ENCODE assay signal across 8 cellular contexts in genomic region chr6:30769088-30769852, GRCh38. TPM values are rescaled to one million over a fixed set of nuclear protein-coding genes. Genes with fewer than 3 reads are reported as not detected.
DNase-seq lines count a peak whose midpoint lies in the region; ATAC-seq and TF ChIP-seq lines count a peak whose summit lies in the region.

No MANE protein-coding gene starts in this region.

- H3K9me3 ChIP-seq in Peyer's patch, result no peaks in the 10 kb centered on the region

- DNase-seq in ELF-1 (ENCODE audit: low read depth, low spot score), result peak; percentile 81
- DNase-seq in Peyer's patch, result peak; percentile 28 to 80 (median 60)
- DNase-seq in activated T-helper 9 cell treated with anti-CD3 and anti-CD28 coated beads, Interleukin-2, amount 50 U/mL, for 16 hours (ENCODE audit: low read depth), result peak; percentile 66
- peak; percentile 96 to 97 for DNase-seq in foreskin keratinocyte
- DNase-seq in posterior vena cava (ENCODE audit: low spot score), result peak; percentile 85
- no peak for DNase-seq in RPMI8226

- ATAC-seq in foreskin keratinocyte, result peak; percentile 88
- no peak for ATAC-seq in HG02678 (IDR thresholded peaks at IDR 0.05; ENCODE audit: unreplicated experiment)

- H3K4me1 ChIP-seq in Peyer's patch (peaks cover 0 to 19% (median 0%) of the 10 kb centered on the region in 4 donors), foreskin keratinocyte (peaks cover 28% of the 10 kb centered on the region), urinary bladder (ENCODE audit: insufficient read depth) (peaks cover 2% of the 10 kb centered on the region)

- no peak for TF ChIP-seq POLR2A in Peyer's patch (IDR thresholded peaks at IDR 0.05)

- H3K27ac ChIP-seq in Peyer's patch (peak overlapping the region in 3 of 4 donors; percentile 22 to 76 (median 50)), foreskin keratinocyte (peak overlapping the region; percentile 75), urinary bladder (ENCODE audit: low read depth) (peak overlapping the region; percentile 79)

- no peaks in the 10 kb centered on the region for H3K27me3 ChIP-seq in Peyer's patch
- no peaks in the 10 kb centered on the region for H3K27me3 ChIP-seq in foreskin keratinocyte

- H3K4me3 ChIP-seq in Peyer's patch (no peak overlapping the region), urinary bladder (ENCODE audit: low read depth, low read length) (no peak overlapping the region)

- intact Hi-C loops in posterior vena cava (cut with DNase I), result loop anchor here in 1 of 2 donors (10.0 kb wide), 1 partner anchor 46 kb away; no protein-coding TSS in a partner anchor

- no peaks in the 10 kb centered on the region for H3K36me3 ChIP-seq in Peyer's patch
- no peaks in the 10 kb centered on the region for H3K36me3 ChIP-seq in urinary bladder (ENCODE audit: insufficient read depth)

- WGBS in urinary bladder, result 15% methylated on average over 16 of the region's 16 CpGs

- TF ChIP-seq CTCF in Peyer's patch (IDR thresholded peaks at IDR 0.05), result no peak
- TF ChIP-seq CTCF in foreskin keratinocyte (conservative IDR thresholded peaks at IDR 0.05), result no peak

RNA-seq across cellular contexts. Expression of gene IER3, which starts 24.9 kb away (rescaled TPM):
- total RNA-seq in Peyer's patch (10 to 100 TPM in 3 of 4 donors, 1 to 10 TPM in 1; 6.7 to 16.4 (median 13.2) TPM), foreskin keratinocyte (279 and 373 TPM in 2 replicates), posterior vena cava (10 to 100 TPM; 28.5 to 51.5 TPM), urinary bladder (4.8 TPM)
- polyA plus RNA-seq in foreskin keratinocyte (343 and 439 TPM in 2 replicates), urinary bladder (71.9 TPM)

RNA-seq across cellular contexts. Expression of gene FLOT1, which starts 26.8 kb away (rescaled TPM):
- total RNA-seq in Peyer's patch, result 100 to 1,000 TPM in 2 of 4 donors, 10 to 100 TPM in 2; 74.1 to 151 (median 100) TPM
- 50.0 and 62.6 TPM in 2 replicates for total RNA-seq in foreskin keratinocyte
- polyA plus RNA-seq in foreskin keratinocyte, result 57.4 and 72.2 TPM in 2 replicates
- total RNA-seq in posterior vena cava, result 100 to 1,000 TPM; 150 to 167 TPM
- 40.0 TPM for total RNA-seq in urinary bladder
- polyA plus RNA-seq in urinary bladder, result 298 TPM

RNA-seq across cellular contexts. Expression of gene TUBB, which starts 49.1 kb away (rescaled TPM):
- total RNA-seq in Peyer's patch, result 100 to 1,000 TPM in 1 of 4 donors, 10 to 100 TPM in 3; 69.9 to 188 (median 95.6) TPM
- total RNA-seq in foreskin keratinocyte, result 1,201 and 1,290 TPM in 2 replicates
- 1,224 and 1,454 TPM in 2 replicates for polyA plus RNA-seq in foreskin keratinocyte
- 100 to 1,000 TPM; 342 to 378 TPM for total RNA-seq in posterior vena cava
- 376 TPM for total RNA-seq in urinary bladder
- 332 TPM for polyA plus RNA-seq in urinary bladder

RNA-seq across cellular contexts. Expression of gene MDC1, which starts 52.2 kb away (rescaled TPM):
- total RNA-seq in Peyer's patch (10 to 100 TPM in 3 of 4 donors, 1 to 10 TPM in 1; 7.5 to 51.2 (median 19.4) TPM), foreskin keratinocyte (24.8 and 27.4 TPM in 2 replicates), posterior vena cava (10 to 100 TPM; 24.4 to 25.0 TPM), urinary bladder (9.8 TPM)
- polyA plus RNA-seq in foreskin keratinocyte (13.9 and 15.8 TPM in 2 replicates), urinary bladder (18.3 TPM)
